In the genomic region with DNA sequence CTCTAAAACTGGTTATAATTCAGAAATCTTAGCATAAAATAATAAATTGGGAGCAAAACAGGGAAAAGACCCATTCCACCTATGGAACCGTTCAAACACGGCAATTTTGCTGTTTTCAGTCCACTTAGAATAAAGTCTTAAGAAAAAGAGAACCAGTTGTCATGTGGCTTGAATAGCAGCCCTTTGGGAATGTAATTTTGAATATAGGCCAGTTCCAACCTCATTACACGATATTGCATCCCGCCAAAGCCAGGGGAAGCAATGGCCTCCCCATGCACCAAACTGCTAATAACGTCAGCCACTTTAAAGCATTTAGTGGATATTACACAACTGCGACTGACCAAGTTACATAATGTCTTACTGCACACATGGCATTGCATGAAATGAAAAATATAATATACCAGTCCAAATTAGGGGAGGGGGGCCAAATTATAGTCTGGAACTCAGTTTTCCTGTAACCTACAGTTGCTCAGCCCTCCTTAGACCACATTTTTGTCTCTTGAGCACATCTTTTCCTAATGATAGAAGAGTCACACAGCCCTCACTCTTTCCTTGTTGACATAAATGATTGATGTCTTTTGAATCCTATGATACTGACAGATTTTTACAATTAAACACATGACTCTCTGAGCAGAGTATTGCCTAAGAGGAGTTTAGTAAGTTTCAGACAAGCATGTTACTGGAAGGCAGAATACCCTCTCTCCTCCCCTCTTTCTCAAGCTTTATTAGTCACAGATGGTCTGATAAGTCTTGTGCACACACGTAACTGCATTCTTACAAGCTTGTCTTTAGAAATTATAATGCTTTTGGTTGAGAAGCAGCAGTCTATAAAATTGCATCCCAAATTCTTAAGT, we compare ENCODE assay signal across 8 cellular contexts. TPM values are rescaled to one million over a fixed set of nuclear protein-coding genes. Genes with fewer than 3 reads are reported as not detected.
DNase-seq lines count a peak whose midpoint lies in the region; ATAC-seq and TF ChIP-seq lines count a peak whose summit lies in the region.

No MANE protein-coding gene starts in this region.

- POLR2A ChIA-PET in A673 (lab: Charles Lee; ENCODE audit: low non-redundant PET) = interaction anchor here (0.7 kb wide), 2 partner anchors 36 to 121 kb away, joined by 7 to 10 read pairs; no protein-coding TSS in a partner anchor

- H3K4me1 ChIP-seq in A673 (ENCODE audit: insufficient read depth, low read length, poor library complexity, severe bottlenecking) = peaks cover 26% of the 10 kb centered on the region
- peaks cover 18% of the 10 kb centered on the region for H3K4me1 ChIP-seq in hepatocyte (ENCODE audit: insufficient read depth)

- H3K27ac Mint-ChIP-seq in HFFc6 = peak overlapping the region; percentile 91

- H3K4me2 ChIP-seq in hepatocyte = peak overlapping the region; percentile 89

- H3K27me3 ChIP-seq in A673 (replicated peaks; ENCODE audit: insufficient read depth, low read depth, low read length, poor library complexity) = no peaks in the 10 kb centered on the region
- H3K27me3 ChIP-seq in hepatocyte = no peaks in the 10 kb centered on the region

- CTCF ChIA-PET in A673 (lab: Charles Lee) = no interaction called here

- H3K36me3 Mint-ChIP-seq in HFFc6 (ENCODE audit: low read depth) = no peaks in the 10 kb centered on the region

- ATAC-seq in HG03521 (IDR thresholded peaks at IDR 0.05; ENCODE audit: unreplicated experiment) = no peak

- peak overlapping the region; percentile 86 for H3K4me3 Mint-ChIP-seq in HFFc6

- TF ChIP-seq CTCF in A673 (conservative IDR thresholded peaks at IDR 0.05; ENCODE audit: low read depth, low read length) (no peak), HFFc6 (IDR thresholded peaks at IDR 0.05) (no peak), hepatocyte (IDR thresholded peaks at IDR 0.05; ENCODE audit: poor library complexity) (no peak)

- H4K20me1 ChIP-seq in hepatocyte (ENCODE audit: insufficient read depth, poor library complexity, severe bottlenecking) = no peaks in the 10 kb centered on the region

- DNase-seq in A673 (ENCODE audit: low spot score) (peak; percentile 91), HFFc6 (peak; percentile 97), hepatocyte (ENCODE audit: low spot score) (peak; percentile 83), superior temporal gyrus (ENCODE audit: extremely low spot score) (peak; percentile 37), NCI-H69 (lab: John Stamatoyannopoulos, UW) (no peak)
- no peak for DNase-seq in stimulated activated CD4-positive, alpha-beta T cell treated with anti-CD3 and anti-CD28 coated beads, Interleukin-4, amount 100 ng/mL, for 1 hour

- intact Hi-C loops in A673 (cut with micrococcal nuclease; ENCODE audit: unreplicated experiment) = no loop called here

- H3K36me3 ChIP-seq in A673 (ENCODE audit: insufficient read depth, low read length, poor library complexity, severe bottlenecking) (no peaks in the 10 kb centered on the region), hepatocyte (replicated peaks; ENCODE audit: insufficient read depth, low read depth) (no peaks in the 10 kb centered on the region)

- H3K4me3 ChIP-seq in A673 (ENCODE audit: low read depth, low read length, poor library complexity, severe bottlenecking) = peak overlapping the region; percentile 70
- H3K4me3 ChIP-seq in hepatocyte = peak overlapping the region; percentile 43

- H3K9me3 ChIP-seq in A673 (ENCODE audit: low read depth, low read length, poor library complexity, severe bottlenecking) = no peaks in the 10 kb centered on the region
- no peaks in the 10 kb centered on the region for H3K9me3 ChIP-seq in hepatocyte (ENCODE audit: low read depth)

- no peaks in the 10 kb centered on the region; the same call in 1 of the 2 replicates for H3K27me3 Mint-ChIP-seq in HFFc6 (ENCODE audit: insufficient read depth)

- H3K4me1 Mint-ChIP-seq in HFFc6 (ENCODE audit: low read depth) = peaks cover 69% of the 10 kb centered on the region

- no TSS peak for BruUV-seq in A673 (replicated peaks; lab: Mats Ljungman, UMichigan)

- H3K79me2 ChIP-seq in hepatocyte = peaks cover 10% of the 10 kb centered on the region

- H2AFZ ChIP-seq in hepatocyte = no peak overlapping the region

- H3K27ac ChIP-seq in A673 (ENCODE audit: low read depth, low read length, poor library complexity, severe bottlenecking) (peak overlapping the region; percentile 81), adipose tissue (ENCODE audit: low read depth, low read length) (peak overlapping the region; percentile 9), hepatocyte (peak overlapping the region; percentile 96)

- WGBS in adipose tissue, 3 donors = 29 to 74% (median 40%) methylated on average over 7 of the region's 7 CpGs
- WGBS in hepatocyte (ENCODE audit: low lambda C conversion rate, missing lambda C conversion rate) = 60% methylated on average over 7 of the region's 7 CpGs

- no peaks in the 10 kb centered on the region for H3K9me2 ChIP-seq in hepatocyte (replicated peaks; ENCODE audit: insufficient read depth)

- no peaks in the 10 kb centered on the region for H3K9me3 Mint-ChIP-seq in HFFc6

RNA-seq across cellular contexts. Expression of a gene that starts 1.0 kb away (rescaled TPM):
- total RNA-seq in A673 (2021) (3.2 and 4.6 TPM in 2 replicates), hepatocyte (63.3 and 71.1 TPM in 2 replicates)
- total RNA-seq in HFFc6 (2021; fragmentation: NEBNext Ultra II Directional; extraction: Animal tissue kit (Norgen Biotek cat#: 25700)) = 1 to 10 TPM; 4.1 to 6.0 (median 5.3) TPM
- polyA plus RNA-seq in adipose tissue (10 to 100 TPM in 2 of 3 donors, 1 to 10 TPM in 1; 5.4 to 11.9 (median 10.6) TPM), hepatocyte (29.4 and 42.1 TPM in 2 replicates)

RNA-seq across cellular contexts. Expression of a gene that starts 31.9 kb away (rescaled TPM):
- total RNA-seq in A673 (2021) (not detected in 2 replicates), hepatocyte (not detected in 2 replicates)
- not detected for total RNA-seq in HFFc6 (2021; fragmentation: NEBNext Ultra II Directional; extraction: Animal tissue kit (Norgen Biotek cat#: 25700))
- polyA plus RNA-seq in adipose tissue (not detected), hepatocyte (not detected in 2 replicates)

Comparison
In these comparisons a context has a peak if more than half of its experiments do, and no peak if none do; other contexts are left out.
1. DNase-seq: peak in A673 (single experiment), HFFc6 (single experiment), hepatocyte (single experiment) and superior temporal gyrus (single experiment); none in NCI-H69 (single experiment) and stimulated activated CD4-positive, alpha-beta T cell treated with anti-CD3 and anti-CD28 coated beads, Interleukin-4, amount 100 ng/mL, for 1 hour (single experiment).
2. H3K27ac ChIP-seq: peak in every context shown above with its lines; median percentile 96 in hepatocyte; 81 in A673; 9 in adipose tissue.